ENCODE assay signal across 17 cellular contexts in the genomic region with DNA sequence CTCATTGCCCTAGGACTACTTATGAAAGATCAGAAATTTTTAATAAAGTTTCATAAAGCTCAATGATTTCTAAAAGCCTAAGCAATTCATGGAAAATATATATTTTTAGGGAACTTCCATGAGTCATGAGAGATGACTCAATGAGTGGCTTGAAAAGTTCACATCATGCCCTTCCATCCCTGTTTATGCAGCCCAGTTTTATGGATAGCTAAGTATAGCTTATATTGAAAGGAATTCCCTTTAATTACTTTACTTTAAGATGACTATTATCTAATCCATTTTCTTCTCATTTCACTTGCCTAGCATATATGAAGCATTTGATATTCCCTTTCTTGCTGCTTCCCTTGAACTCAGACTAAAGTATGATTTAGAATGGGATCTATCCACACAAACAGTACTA.
"Had no signal": no experiment of that assay in that cellular context is flagged by ENCODE, and none has a peak within 500 bp of the region (broad histone marks: within the 10 kb centered on the region; RNA-seq: fewer than 3 reads in every experiment).

No MANE protein-coding gene starts in this region.

- H3K36me3 ChIP-seq: esophagus muscularis mucosa, gastrocnemius medialis, heart right ventricle, pancreas, thoracic aorta, WERI-Rb-1 had no signal

- H3K36me3 Mint-ChIP-seq: activated naive CD4-positive, alpha-beta T cell treated with anti-CD3 and anti-CD28 coated beads, Interleukin-2, amount 50 U/mL, for 24 hours; T-cell had no signal

- H3K27me3 Mint-ChIP-seq: activated naive CD4-positive, alpha-beta T cell treated with anti-CD3 and anti-CD28 coated beads, Interleukin-2, amount 50 U/mL, for 24 hours; stimulated activated naive CD8-positive, alpha-beta T cell treated with anti-CD3 and anti-CD28 coated beads, Interleukin-15, Interleukin-2, amounts not matched to agents 100 ng/mL and 50 ng/mL, for 24 hours; T-cell had no signal

- H3K9me3 Mint-ChIP-seq: activated naive CD4-positive, alpha-beta T cell treated with anti-CD3 and anti-CD28 coated beads, Interleukin-2, amount 50 U/mL, for 24 hours; stimulated activated naive CD8-positive, alpha-beta T cell treated with anti-CD3 and anti-CD28 coated beads, Interleukin-15, Interleukin-2, amounts not matched to agents 100 ng/mL and 50 ng/mL, for 24 hours; T-cell had no signal

- H3K27me3 ChIP-seq: dorsolateral prefrontal cortex, esophagus muscularis mucosa, gastrocnemius medialis, heart right ventricle had no signal

- H3K27ac Mint-ChIP-seq: activated CD4-positive, alpha-beta T cell treated with anti-CD3 and anti-CD28 coated beads for 36 hours; activated naive CD4-positive, alpha-beta T cell treated with anti-CD3 and anti-CD28 coated beads, Interleukin-2, amount 50 U/mL, for 24 hours; stimulated activated naive CD8-positive, alpha-beta T cell treated with anti-CD3 and anti-CD28 coated beads, Interleukin-15, Interleukin-2, amounts not matched to agents 100 ng/mL and 50 ng/mL, for 24 hours; T-cell had no signal

- H3K4me1 ChIP-seq: esophagus muscularis mucosa, gastrocnemius medialis, heart right ventricle, pancreas had no signal

- H3K4me1 Mint-ChIP-seq: activated CD4-positive, alpha-beta T cell treated with anti-CD3 and anti-CD28 coated beads for 36 hours; activated naive CD4-positive, alpha-beta T cell treated with anti-CD3 and anti-CD28 coated beads, Interleukin-2, amount 50 U/mL, for 24 hours; T-cell had no signal

- H3K4me3 ChIP-seq: dorsolateral prefrontal cortex, esophagus muscularis mucosa, gastrocnemius medialis, heart right ventricle, pancreas, thoracic aorta had no signal

- H3K9me3 ChIP-seq: esophagus muscularis mucosa, gastrocnemius medialis, heart right ventricle, pancreas, thoracic aorta had no signal

- H3K4me3 Mint-ChIP-seq: activated CD4-positive, alpha-beta T cell treated with anti-CD3 and anti-CD28 coated beads for 36 hours; activated naive CD4-positive, alpha-beta T cell treated with anti-CD3 and anti-CD28 coated beads, Interleukin-2, amount 50 U/mL, for 24 hours; stimulated activated naive CD8-positive, alpha-beta T cell treated with anti-CD3 and anti-CD28 coated beads, Interleukin-15, Interleukin-2, amounts not matched to agents 100 ng/mL and 50 ng/mL, for 24 hours; T-cell had no signal

- H3K27ac ChIP-seq: dorsolateral prefrontal cortex, esophagus muscularis mucosa, gastrocnemius medialis, heart right ventricle, pancreas, thoracic aorta, WERI-Rb-1 had no signal

- ATAC-seq: activated CD4-positive, alpha-beta T cell treated with anti-CD3 and anti-CD28 coated beads for 36 hours; gastrocnemius medialis; heart right ventricle; left ventricle myocardium superior; pancreas; T-cell had no signal

- DNase-seq: activated CD4-positive, alpha-beta T cell treated with anti-CD3 and anti-CD28 coated beads for 36 hours; activated CD8-positive, alpha-beta memory T cell treated with anti-CD3 and anti-CD28 coated beads for 24 hours; activated T-cell treated with anti-CD3 and anti-CD28 coated beads for 4 hours; amniotic stem cell; dorsolateral prefrontal cortex; gastrocnemius medialis; heart right ventricle; left ventricle myocardium superior; pancreas; stimulated activated CD4-positive, alpha-beta T cell treated with anti-CD3 and anti-CD28 coated beads, Interleukin-4, amount 100 ng/mL, for 24 hours; T-cell; T1000; WERI-Rb-1 had no signal
